In the genomic region with DNA sequence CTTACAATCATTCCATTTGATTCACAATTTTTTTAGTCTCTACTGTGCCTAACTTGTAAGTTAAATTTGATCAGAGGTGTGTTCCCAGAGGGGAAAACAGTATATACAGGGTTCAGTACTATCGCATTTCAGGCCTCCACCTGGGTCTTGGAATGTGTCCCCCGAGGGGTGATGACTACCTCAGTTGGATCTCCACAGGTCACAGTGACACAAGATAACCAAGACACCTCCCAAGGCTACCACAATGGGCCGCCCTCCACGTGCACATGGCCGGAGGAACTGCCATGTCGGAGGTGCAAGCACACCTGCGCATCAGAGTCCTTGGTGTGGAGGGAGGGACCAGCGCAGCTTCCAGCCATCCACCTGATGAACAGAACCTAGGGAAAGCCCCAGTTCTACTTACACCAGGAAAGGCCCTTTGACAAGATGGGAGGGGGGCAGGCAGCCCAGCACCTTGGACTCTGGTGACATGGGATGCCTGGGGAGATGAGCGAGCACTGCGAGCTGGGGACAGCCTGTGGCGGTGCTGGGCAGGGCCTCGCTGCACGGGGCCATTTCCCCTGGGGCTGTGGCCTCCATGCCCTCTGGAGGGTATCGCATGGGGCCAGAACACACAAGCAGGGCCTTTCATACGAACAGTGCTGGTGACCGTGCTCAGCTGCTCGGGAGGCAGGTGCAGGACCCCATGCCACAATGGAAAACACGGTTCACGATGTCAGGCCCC, we compare ENCODE assay signal across 23 cellular contexts. TPM values are rescaled to one million over a fixed set of nuclear protein-coding genes. Genes with fewer than 3 reads are reported as not detected.
A peak's percentile ranks its signal among the peaks of the same experiment; 100 is the strongest.
DNase-seq lines count a peak whose midpoint lies in the region; ATAC-seq, FAIRE-seq and TF ChIP-seq lines count a peak whose summit lies in the region.
"Had no signal": no experiment of that assay in that cellular context is flagged by ENCODE, and none has a peak within 500 bp of the region (broad histone marks: within the 10 kb centered on the region; RNA-seq: fewer than 3 reads in every experiment).

No MANE protein-coding gene starts in this region.

- no peak overlapping the region for H4K8ac ChIP-seq in trophoblast cell (ENCODE audit: low read depth, low read length)

- H3K79me2 ChIP-seq in HepG2 (ENCODE audit: insufficient read depth, low read length) (peaks cover 59% of the 10 kb centered on the region), trophoblast cell (ENCODE audit: control insufficient read depth, insufficient read depth, low read length, poor library complexity) (no peaks in the 10 kb centered on the region)

- no peaks in the 10 kb centered on the region for H3K9me3 Mint-ChIP-seq in immature natural killer cell
- H3K9me3 Mint-ChIP-seq: IgD-negative memory B cell had no signal

- in situ Hi-C loops in HepG2 (cut with HindIII; ENCODE audit: extremely low pct_ligation_motif_present, low pct_unique_long_range_greater_than_20kb): no loop called here

- H4K20me1 ChIP-seq in HepG2 (ENCODE audit: insufficient read depth, low read length): peaks cover 36% of the 10 kb centered on the region; the same call in 1 of the 2 replicates

- BruUV-seq in HepG2 (replicated peaks; lab: Mats Ljungman, UMichigan): no TSS peak

- H2BK12ac ChIP-seq in trophoblast cell (ENCODE audit: low read length): no peak overlapping the region

- peaks cover 27% of the 10 kb centered on the region for H3K4me1 Mint-ChIP-seq in T-helper 17 cell
- peaks cover 87 to 93% of the 10 kb centered on the region in 2 donors for H3K4me1 Mint-ChIP-seq in immature natural killer cell

- H3K36me3 Mint-ChIP-seq in T-helper 17 cell (ENCODE audit: low read depth): peaks cover 5% of the 10 kb centered on the region
- peaks cover 9 to 45% (median 11%) of the 10 kb centered on the region in 3 donors for H3K36me3 Mint-ChIP-seq in immature natural killer cell

- H3K14ac ChIP-seq in trophoblast cell (ENCODE audit: low read length): no peak overlapping the region

- H3K4me3 Mint-ChIP-seq in T-helper 17 cell: no peak overlapping the region
- peak overlapping the region in 3 of 5 donors; percentile 21 to 39 (median 25) for H3K4me3 Mint-ChIP-seq in immature natural killer cell
- H3K4me3 Mint-ChIP-seq: IgD-negative memory B cell had no signal

- CTCF ChIA-PET in HepG2 (lab: Yijun Ruan, JAX; ENCODE audit: low intra/inter-chr PET ratio, low total read pairs): no interaction called here

- no peaks in the 10 kb centered on the region for H3K4me1 ChIP-seq in HepG2 (ENCODE audit: insufficient read depth, low read length)
- H3K4me1 ChIP-seq in right lobe of liver: no peaks in the 10 kb centered on the region
- H3K4me1 ChIP-seq in trophoblast cell (ENCODE audit: control insufficient read depth in 1 of 2, insufficient read depth in 2 of 2, low read length in 2 of 2): peaks cover 6 to 8% of the 10 kb centered on the region in 2 experiments

- H3K27me3 ChIP-seq in HepG2 (ENCODE audit: control insufficient read depth in 1 of 2, insufficient read depth in 2 of 2, low read length in 2 of 2) (no peaks in the 10 kb centered on the region), right lobe of liver (no peaks in the 10 kb centered on the region), trophoblast cell (ENCODE audit: insufficient read depth, low read length) (no peaks in the 10 kb centered on the region)
- H3K27me3 ChIP-seq: BE2C had no signal

- H3K27ac ChIP-seq in HepG2 (ENCODE audit: extremely low read length, insufficient read depth, low read length): no peak overlapping the region
- no peak overlapping the region for H3K27ac ChIP-seq in right lobe of liver
- no peak overlapping the region for H3K27ac ChIP-seq in trophoblast cell (ENCODE audit: low read depth, low read length)
- H3K27ac ChIP-seq: HL-60 had no signal

- H3K9me3 ChIP-seq in HepG2 (ENCODE audit: low read length) (no peaks in the 10 kb centered on the region), right lobe of liver (no peaks in the 10 kb centered on the region), T-helper 17 cell (ENCODE audit: control insufficient read depth, low read length, poor library complexity, severe bottlenecking) (no peaks in the 10 kb centered on the region), trophoblast cell (ENCODE audit: insufficient read depth, low read depth, low read length) (no peaks in the 10 kb centered on the region)
- H3K9me3 ChIP-seq: BE2C, SK-N-SH had no signal

- H2AFZ ChIP-seq in HepG2 (ENCODE audit: low read length) (no peak overlapping the region), trophoblast cell (ENCODE audit: insufficient read depth, low read length, poor library complexity) (no peak overlapping the region)

- no peak overlapping the region for H4K91ac ChIP-seq in trophoblast cell (ENCODE audit: low read depth, low read length)

- POLR2A ChIA-PET in HepG2 (lab: Yijun Ruan, JAX): no interaction called here

- no peak overlapping the region for H2BK120ac ChIP-seq in trophoblast cell (ENCODE audit: insufficient read depth, low read length, poor library complexity)

- 95% methylated on average over 9 of the region's 19 CpGs for WGBS in HepG2 (ENCODE audit: low lambda C conversion rate)
- 88% methylated on average over 2 of the region's 19 CpGs for WGBS in right lobe of liver (ENCODE audit: insufficient coverage, low coverage, low lambda C conversion rate, missing lambda C conversion rate)
- WGBS in trophoblast cell (ENCODE audit: extremely low coverage, insufficient coverage, insufficient read length): no CpG with 5 or more reads among the region's 19 CpGs

- H3K9ac ChIP-seq in HepG2 (ENCODE audit: insufficient read depth, low read depth, low read length) (no peak overlapping the region), trophoblast cell (ENCODE audit: low read length) (no peak overlapping the region)
- H3K9ac ChIP-seq: SK-N-SH had no signal

- TF ChIP-seq CTCF in HepG2 (CRISPR knock-in tag; IDR thresholded peaks at IDR 0.05): no peak
- TF ChIP-seq CTCF in right lobe of liver (IDR thresholded peaks at IDR 0.05): no peak

- DNase-seq in HepG2 (ENCODE audit: low spot score): no peak
- DNase-seq in right lobe of liver: no peak
- no peak for DNase-seq in T-helper 17 cell
- DNase-seq in immature natural killer cell: no peak
- DNase-seq in trophoblast cell: peak; percentile 79 to 86
- DNase-seq in SKM-1 treated with dmso at 0.1 percent for 144 hours (lab: John Stamatoyannopoulos, UW; ENCODE audit: unreplicated experiment): no peak
- DNase-seq in HuH-7 (ENCODE audit: low spot score): no peak
- DNase-seq: BE2C; EL; Karpas-422; NCI-H1417; NCI-H1930; NCI-H226; NCI-H524; NCI-H774; NK-92 treated with Interleukin-12 subunit alpha and Interleukin-12 subunit beta, amount 100 ng/mL, for 24 hours; SIG-M5; SK-N-SH had no signal

- no peak overlapping the region for H4K12ac ChIP-seq in trophoblast cell (ENCODE audit: low read depth, low read length)

- peak overlapping the region; percentile 69 for H3K27ac Mint-ChIP-seq in T-helper 17 cell
- H3K27ac Mint-ChIP-seq in immature natural killer cell: peak overlapping the region; percentile 76 to 99 (median 88)

- H3K79me1 ChIP-seq in trophoblast cell (ENCODE audit: low read length): no peaks in the 10 kb centered on the region

- no peak for ATAC-seq in HepG2
- no peak for ATAC-seq in right lobe of liver
- no peak for ATAC-seq in T-helper 17 cell
- ATAC-seq in GM21723 (IDR thresholded peaks at IDR 0.05; ENCODE audit: unreplicated experiment): no peak
- ATAC-seq: Panc1 had no signal

- no peak for FAIRE-seq in HepG2 (lab: Jason Lieb, UNC)

- H3K27me3 Mint-ChIP-seq in T-helper 17 cell (no peaks in the 10 kb centered on the region), immature natural killer cell (ENCODE audit: low read depth in 3 of 3) (peaks cover 14 to 21% (median 14%) of the 10 kb centered on the region in 3 donors)
- H3K27me3 Mint-ChIP-seq: IgD-negative memory B cell had no signal

- no peak overlapping the region for H2AK5ac ChIP-seq in trophoblast cell (ENCODE audit: low read length)

- H3K18ac ChIP-seq in trophoblast cell (ENCODE audit: low read length): no peak overlapping the region

- no peak overlapping the region for H2BK5ac ChIP-seq in trophoblast cell (ENCODE audit: low read depth, low read length, poor library complexity)

- no peak for TF ChIP-seq EP300 in HepG2 (IDR thresholded peaks at IDR 0.05; ENCODE audit: low read depth in 2 of 2, low read length in 2 of 2)
- no peak for TF ChIP-seq EP300 in HepG2 (CRISPR knock-in tag; IDR thresholded peaks at IDR 0.05; ENCODE audit: borderline replicate concordance)

- H3K4ac ChIP-seq in trophoblast cell (ENCODE audit: low read depth, low read length): no peak overlapping the region

- TF ChIP-seq POLR2A in HepG2 (IDR thresholded peaks at IDR 0.05; ENCODE audit: insufficient read depth in 1 of 2, low read depth in 2 of 2, low read length in 2 of 2) (no peak), right lobe of liver (IDR thresholded peaks at IDR 0.05) (no peak)

- no peak overlapping the region for H3K23ac ChIP-seq in trophoblast cell (ENCODE audit: low read length)

- no peak overlapping the region for H3K4me3 ChIP-seq in HepG2 (replicated peaks in 1 of 3; ENCODE audit: insufficient read depth in 1 of 3, low read depth in 2 of 3, low read length in 3 of 3)
- H3K4me3 ChIP-seq in right lobe of liver: no peak overlapping the region
- no peak overlapping the region for H3K4me3 ChIP-seq in trophoblast cell (ENCODE audit: low read depth, low read length)

- H3K36me3 ChIP-seq in HepG2 (replicated peaks in 1 of 2; ENCODE audit: control insufficient read depth in 1 of 2, insufficient read depth in 2 of 2, low read length in 2 of 2): peaks cover 29 to 66% of the 10 kb centered on the region in 2 experiments
- peaks cover 0 to 11% (median 0%) of the 10 kb centered on the region in 4 donors for H3K36me3 ChIP-seq in right lobe of liver
- H3K36me3 ChIP-seq in trophoblast cell (ENCODE audit: control insufficient read depth in 1 of 2, insufficient read depth in 2 of 2, low read length in 2 of 2): peaks cover 29 to 33% of the 10 kb centered on the region in 2 experiments
- H3K36me3 ChIP-seq: BE2C had no signal

- no peak for TF ChIP-seq RAD21 in HepG2 (CRISPR knock-in tag; IDR thresholded peaks at IDR 0.05)

- H3K4me2 ChIP-seq in HepG2 (ENCODE audit: low read depth, low read length) (no peak overlapping the region), trophoblast cell (ENCODE audit: low read length) (no peak overlapping the region)
- H3K4me2 ChIP-seq: SK-N-SH had no signal

- intact Hi-C loops in HepG2 (cut with micrococcal nuclease; ENCODE audit: unreplicated experiment): no loop called here
- intact Hi-C loops in right lobe of liver (cut with DNase I): no loop called here

RNA-seq across cellular contexts. Expression of a gene that starts 33.9 kb away (rescaled TPM):
- total RNA-seq in HepG2 (2016; rRNA removed; fragmentation: Illumina TruSeq; extraction: Trizol) (0.35 and 0.60 TPM in 2 replicates), right lobe of liver (not detected), T-helper 17 cell (under 1 TPM in 1 of 2 donors, not detected in 1; 0.99 TPM)
- total RNA-seq in HepG2 (2016; cell fraction: cytosol; rRNA removed; fragmentation: Illumina TruSeq; extraction: Trizol; ENCODE audit: low read depth): not detected in 2 replicates
- 0.50 TPM in 1 of 2 replicates, not detected in the other for total RNA-seq in HepG2 (2016; cell fraction: insoluble cytoplasmic fraction; rRNA removed; fragmentation: Illumina TruSeq; extraction: Trizol)
- not detected in 2 replicates for total RNA-seq in HepG2 (2016; cell fraction: membrane; rRNA removed; fragmentation: Illumina TruSeq; extraction: Trizol)
- 0.81 and 1.0 TPM in 2 replicates for total RNA-seq in HepG2 (2016; cell fraction: nucleus; rRNA removed; fragmentation: Illumina TruSeq; extraction: Trizol)
- polyA plus RNA-seq in HepG2 (2011; rRNA removed) (1.9 and 2.9 TPM in 2 replicates), immature natural killer cell (not detected)
- 1.2 and 1.4 TPM in 2 replicates for polyA plus RNA-seq in HepG2 (2011; cell fraction: cytosol; rRNA removed)
- 10.2 and 14.0 TPM in 2 replicates for polyA plus RNA-seq in HepG2 (2011; cell fraction: nucleus; rRNA removed)
- 0.63 and 1.1 TPM in 2 replicates for polyA plus RNA-seq in HepG2 (2012)
- polyA plus RNA-seq in HepG2 (2016; cell fraction: cytosol; fragmentation: Illumina TruSeq; extraction: Trizol; ENCODE audit: low read depth): not detected in 2 replicates
- not detected in 2 replicates for polyA plus RNA-seq in HepG2 (2016; cell fraction: insoluble cytoplasmic fraction; fragmentation: Illumina TruSeq; extraction: Trizol; ENCODE audit: low read depth)
- not detected in 2 replicates for polyA plus RNA-seq in HepG2 (2016; cell fraction: membrane; fragmentation: Illumina TruSeq; extraction: Trizol; ENCODE audit: low read depth)
- polyA plus RNA-seq in HepG2 (2016; cell fraction: nucleus; fragmentation: Illumina TruSeq; extraction: Trizol; ENCODE audit: insufficient read depth, low read depth): 1.8 and 2.1 TPM in 2 replicates
- polyA minus RNA-seq in HepG2 (2011; rRNA and poly(A)+ RNA removed; ENCODE audit: low replicate concordance): 1.3 TPM in 1 of 2 replicates, not detected in the other
- polyA minus RNA-seq in HepG2 (2011; cell fraction: cytosol; rRNA and poly(A)+ RNA removed): not detected in 2 replicates
- 0.99 TPM in 1 of 2 replicates, not detected in the other for polyA minus RNA-seq in HepG2 (2011; cell fraction: nucleus; rRNA and poly(A)+ RNA removed)
- polyA plus RNA-seq in trophoblast cell (2013): 0.15 and 0.27 TPM in 2 replicates
- total RNA-seq: MCF 10A had no signal
- polyA plus RNA-seq: IgD-negative memory B cell had no signal

RNA-seq across cellular contexts. Expression of a gene that starts 35.6 kb away (rescaled TPM):
- total RNA-seq in HepG2 (2016; rRNA removed; fragmentation: Illumina TruSeq; extraction: Trizol) (18.8 and 24.0 TPM in 2 replicates), right lobe of liver (10 to 100 TPM in 3 of 6 experiments, 1 to 10 TPM in 3; 5.5 to 17.4 (median 9.4) TPM), T-helper 17 cell (10 to 100 TPM; 38.9 to 42.5 TPM)
- total RNA-seq in HepG2 (2016; cell fraction: cytosol; rRNA removed; fragmentation: Illumina TruSeq; extraction: Trizol; ENCODE audit: low read depth): 17.0 and 18.3 TPM in 2 replicates
- total RNA-seq in HepG2 (2016; cell fraction: insoluble cytoplasmic fraction; rRNA removed; fragmentation: Illumina TruSeq; extraction: Trizol): 14.2 and 23.9 TPM in 2 replicates
- total RNA-seq in HepG2 (2016; cell fraction: membrane; rRNA removed; fragmentation: Illumina TruSeq; extraction: Trizol): 32.6 and 32.8 TPM in 2 replicates
- total RNA-seq in HepG2 (2016; cell fraction: nucleus; rRNA removed; fragmentation: Illumina TruSeq; extraction: Trizol): 14.9 and 17.5 TPM in 2 replicates
- polyA plus RNA-seq in HepG2 (2011; rRNA removed) (26.0 and 28.5 TPM in 2 replicates), immature natural killer cell (10 to 100 TPM in 1 of 3 donors, 1 to 10 TPM in 2; 1.9 to 12.5 (median 5.2) TPM)
- 37.0 and 44.7 TPM in 2 replicates for polyA plus RNA-seq in HepG2 (2011; cell fraction: cytosol; rRNA removed)
- 55.4 and 62.8 TPM in 2 replicates for polyA plus RNA-seq in HepG2 (2011; cell fraction: nucleus; rRNA removed)
- polyA plus RNA-seq in HepG2 (2012): 28.4 and 30.4 TPM in 2 replicates
- polyA plus RNA-seq in HepG2 (2016; cell fraction: cytosol; fragmentation: Illumina TruSeq; extraction: Trizol; ENCODE audit: low read depth): 8.5 and 8.8 TPM in 2 replicates
- polyA plus RNA-seq in HepG2 (2016; cell fraction: insoluble cytoplasmic fraction; fragmentation: Illumina TruSeq; extraction: Trizol; ENCODE audit: low read depth): 19.0 and 24.8 TPM in 2 replicates
- 22.0 and 23.4 TPM in 2 replicates for polyA plus RNA-seq in HepG2 (2016; cell fraction: membrane; fragmentation: Illumina TruSeq; extraction: Trizol; ENCODE audit: low read depth)
- polyA plus RNA-seq in HepG2 (2016; cell fraction: nucleus; fragmentation: Illumina TruSeq; extraction: Trizol; ENCODE audit: insufficient read depth, low read depth): 30.6 and 31.6 TPM in 2 replicates
- polyA minus RNA-seq in HepG2 (2011; rRNA and poly(A)+ RNA removed; ENCODE audit: low replicate concordance): 10.4 and 24.0 TPM in 2 replicates
- polyA minus RNA-seq in HepG2 (2011; cell fraction: cytosol; rRNA and poly(A)+ RNA removed): 21.4 and 23.6 TPM in 2 replicates
- 14.3 and 15.7 TPM in 2 replicates for polyA minus RNA-seq in HepG2 (2011; cell fraction: nucleus; rRNA and poly(A)+ RNA removed)
- 11.9 and 12.9 TPM in 2 replicates for polyA plus RNA-seq in trophoblast cell (2013)

RNA-seq across cellular contexts. Expression of a gene that starts 36.5 kb away (rescaled TPM):
- total RNA-seq in HepG2 (2016; rRNA removed; fragmentation: Illumina TruSeq; extraction: Trizol) (0.24 TPM in 1 of 2 replicates, not detected in the other), right lobe of liver (not detected), T-helper 17 cell (not detected)
- 0.26 and 0.61 TPM in 2 replicates for total RNA-seq in HepG2 (2016; cell fraction: cytosol; rRNA removed; fragmentation: Illumina TruSeq; extraction: Trizol; ENCODE audit: low read depth)
- 0.11 TPM in 1 of 2 replicates, not detected in the other for total RNA-seq in HepG2 (2016; cell fraction: insoluble cytoplasmic fraction; rRNA removed; fragmentation: Illumina TruSeq; extraction: Trizol)
- total RNA-seq in HepG2 (2016; cell fraction: membrane; rRNA removed; fragmentation: Illumina TruSeq; extraction: Trizol): 0.21 and 0.31 TPM in 2 replicates
- total RNA-seq in HepG2 (2016; cell fraction: nucleus; rRNA removed; fragmentation: Illumina TruSeq; extraction: Trizol): not detected in 2 replicates
- polyA plus RNA-seq in HepG2 (2011; rRNA removed) (0.48 and 0.63 TPM in 2 replicates), immature natural killer cell (not detected)
- polyA plus RNA-seq in HepG2 (2011; cell fraction: cytosol; rRNA removed): 0.33 and 0.58 TPM in 2 replicates
- 3.2 and 3.7 TPM in 2 replicates for polyA plus RNA-seq in HepG2 (2011; cell fraction: nucleus; rRNA removed)
- polyA plus RNA-seq in HepG2 (2012): 0.17 and 0.36 TPM in 2 replicates
- 0.16 TPM in 1 of 2 replicates, not detected in the other for polyA plus RNA-seq in HepG2 (2016; cell fraction: cytosol; fragmentation: Illumina TruSeq; extraction: Trizol; ENCODE audit: low read depth)
- not detected in 2 replicates for polyA plus RNA-seq in HepG2 (2016; cell fraction: insoluble cytoplasmic fraction; fragmentation: Illumina TruSeq; extraction: Trizol; ENCODE audit: low read depth)
- not detected in 2 replicates for polyA plus RNA-seq in HepG2 (2016; cell fraction: membrane; fragmentation: Illumina TruSeq; extraction: Trizol; ENCODE audit: low read depth)
- not detected in 2 replicates for polyA plus RNA-seq in HepG2 (2016; cell fraction: nucleus; fragmentation: Illumina TruSeq; extraction: Trizol; ENCODE audit: insufficient read depth, low read depth)
- not detected in 2 replicates for polyA minus RNA-seq in HepG2 (2011; rRNA and poly(A)+ RNA removed; ENCODE audit: low replicate concordance)
- not detected in 2 replicates for polyA minus RNA-seq in HepG2 (2011; cell fraction: cytosol; rRNA and poly(A)+ RNA removed)
- 0.50 TPM in 1 of 2 replicates, not detected in the other for polyA minus RNA-seq in HepG2 (2011; cell fraction: nucleus; rRNA and poly(A)+ RNA removed)
- 0.22 and 0.24 TPM in 2 replicates for polyA plus RNA-seq in trophoblast cell (2013)
- total RNA-seq: MCF 10A had no signal
- polyA plus RNA-seq: IgD-negative memory B cell had no signal

RNA-seq across cellular contexts. Expression of a gene that starts 41.2 kb away (rescaled TPM):
- not detected in 2 replicates for total RNA-seq in HepG2 (2016; rRNA removed; fragmentation: Illumina TruSeq; extraction: Trizol)
- not detected in 2 replicates for total RNA-seq in HepG2 (2016; cell fraction: cytosol; rRNA removed; fragmentation: Illumina TruSeq; extraction: Trizol; ENCODE audit: low read depth)
- not detected in 2 replicates for total RNA-seq in HepG2 (2016; cell fraction: insoluble cytoplasmic fraction; rRNA removed; fragmentation: Illumina TruSeq; extraction: Trizol)
- total RNA-seq in HepG2 (2016; cell fraction: membrane; rRNA removed; fragmentation: Illumina TruSeq; extraction: Trizol): not detected in 2 replicates
- not detected in 2 replicates for total RNA-seq in HepG2 (2016; cell fraction: nucleus; rRNA removed; fragmentation: Illumina TruSeq; extraction: Trizol)
- 0.11 and 0.24 TPM in 2 replicates for polyA plus RNA-seq in HepG2 (2011; rRNA removed)
- 0.03 TPM in 2 replicates for polyA plus RNA-seq in HepG2 (2011; cell fraction: cytosol; rRNA removed)
- polyA plus RNA-seq in HepG2 (2011; cell fraction: nucleus; rRNA removed): 3.2 and 3.4 TPM in 2 replicates
- polyA plus RNA-seq in HepG2 (2012): 0.09 TPM in 2 replicates
- not detected in 2 replicates for polyA plus RNA-seq in HepG2 (2016; cell fraction: cytosol; fragmentation: Illumina TruSeq; extraction: Trizol; ENCODE audit: low read depth)
- polyA plus RNA-seq in HepG2 (2016; cell fraction: insoluble cytoplasmic fraction; fragmentation: Illumina TruSeq; extraction: Trizol; ENCODE audit: low read depth): not detected in 2 replicates
- polyA plus RNA-seq in HepG2 (2016; cell fraction: membrane; fragmentation: Illumina TruSeq; extraction: Trizol; ENCODE audit: low read depth): not detected in 2 replicates
- polyA plus RNA-seq in HepG2 (2016; cell fraction: nucleus; fragmentation: Illumina TruSeq; extraction: Trizol; ENCODE audit: insufficient read depth, low read depth): not detected in 2 replicates
- polyA minus RNA-seq in HepG2 (2011; rRNA and poly(A)+ RNA removed; ENCODE audit: low replicate concordance): not detected in 2 replicates
- polyA minus RNA-seq in HepG2 (2011; cell fraction: cytosol; rRNA and poly(A)+ RNA removed): not detected in 2 replicates
- polyA minus RNA-seq in HepG2 (2011; cell fraction: nucleus; rRNA and poly(A)+ RNA removed): 0.25 and 0.26 TPM in 2 replicates
- 1 to 10 TPM in 1 of 6 experiments, under 1 TPM in 5; 0.37 to 1.3 (median 0.80) TPM for total RNA-seq in right lobe of liver
- not detected for total RNA-seq in T-helper 17 cell
- not detected for polyA plus RNA-seq in immature natural killer cell
- polyA plus RNA-seq in trophoblast cell (2013): 0.01 and 0.10 TPM in 2 replicates
- polyA plus RNA-seq: IgD-negative memory B cell had no signal

RNA-seq across cellular contexts. Expression of a gene that starts 53.4 kb away (rescaled TPM):
- total RNA-seq in HepG2 (2016; rRNA removed; fragmentation: Illumina TruSeq; extraction: Trizol) (114 and 128 TPM in 2 replicates), right lobe of liver (10 to 100 TPM; 29.9 to 64.7 (median 32.6) TPM), T-helper 17 cell (10 to 100 TPM; 25.2 to 25.9 TPM)
- total RNA-seq in HepG2 (2016; cell fraction: cytosol; rRNA removed; fragmentation: Illumina TruSeq; extraction: Trizol; ENCODE audit: low read depth): 30.5 and 32.3 TPM in 2 replicates
- 115 and 131 TPM in 2 replicates for total RNA-seq in HepG2 (2016; cell fraction: insoluble cytoplasmic fraction; rRNA removed; fragmentation: Illumina TruSeq; extraction: Trizol)
- 36.8 and 38.6 TPM in 2 replicates for total RNA-seq in HepG2 (2016; cell fraction: membrane; rRNA removed; fragmentation: Illumina TruSeq; extraction: Trizol)
- 35.6 and 38.6 TPM in 2 replicates for total RNA-seq in HepG2 (2016; cell fraction: nucleus; rRNA removed; fragmentation: Illumina TruSeq; extraction: Trizol)
- polyA plus RNA-seq in HepG2 (2011; rRNA removed) (121 and 135 TPM in 2 replicates), immature natural killer cell (100 to 1,000 TPM in 2 of 3 donors, 10 to 100 TPM in 1; 98.6 to 139 (median 106) TPM)
- 141 and 211 TPM in 2 replicates for polyA plus RNA-seq in HepG2 (2011; cell fraction: cytosol; rRNA removed)
- 65.0 and 69.2 TPM in 2 replicates for polyA plus RNA-seq in HepG2 (2011; cell fraction: nucleus; rRNA removed)
- 50.0 and 56.2 TPM in 2 replicates for polyA plus RNA-seq in HepG2 (2012)
- polyA plus RNA-seq in HepG2 (2016; cell fraction: cytosol; fragmentation: Illumina TruSeq; extraction: Trizol; ENCODE audit: low read depth): 35.7 and 36.6 TPM in 2 replicates
- polyA plus RNA-seq in HepG2 (2016; cell fraction: insoluble cytoplasmic fraction; fragmentation: Illumina TruSeq; extraction: Trizol; ENCODE audit: low read depth): 162 and 166 TPM in 2 replicates
- 35.5 and 36.2 TPM in 2 replicates for polyA plus RNA-seq in HepG2 (2016; cell fraction: membrane; fragmentation: Illumina TruSeq; extraction: Trizol; ENCODE audit: low read depth)
- 85.4 and 90.0 TPM in 2 replicates for polyA plus RNA-seq in HepG2 (2016; cell fraction: nucleus; fragmentation: Illumina TruSeq; extraction: Trizol; ENCODE audit: insufficient read depth, low read depth)
- 51.3 and 73.8 TPM in 2 replicates for polyA minus RNA-seq in HepG2 (2011; rRNA and poly(A)+ RNA removed; ENCODE audit: low replicate concordance)
- polyA minus RNA-seq in HepG2 (2011; cell fraction: cytosol; rRNA and poly(A)+ RNA removed): 29.4 and 29.5 TPM in 2 replicates
- 10.2 and 13.2 TPM in 2 replicates for polyA minus RNA-seq in HepG2 (2011; cell fraction: nucleus; rRNA and poly(A)+ RNA removed)
- polyA plus RNA-seq in trophoblast cell (2013): 61.1 and 61.4 TPM in 2 replicates

Comparison
In these comparisons a context has a peak if more than half of its experiments do, and no peak if none do; other contexts are left out.
1. DNase-seq: peak in trophoblast cell (2 of 2); none in HepG2 (single experiment), right lobe of liver (0 of 3), T-helper 17 cell (0 of 3), immature natural killer cell (0 of 3), SKM-1 treated with dmso at 0.1 percent for 144 hours (single experiment) and HuH-7 (single experiment).